ENCODE assay signal across 3 cellular contexts in genomic region chr5:117638581-117638980, GRCh38.
"Had no signal": no experiment of that assay in that cellular context is flagged by ENCODE, and none has a peak within 500 bp of the region (broad histone marks: within the 10 kb centered on the region; RNA-seq: fewer than 3 reads in every experiment).

No MANE protein-coding gene starts in this region.

- DNase-seq: GDM1, GF-D8 had no signal

- H3K4me3 ChIP-seq: GM12878 had no signal

- ATAC-seq: GM12878 had no signal
